15 cellular contexts compared by ENCODE assay signal in genomic region chr5:112534067-112534466, GRCh38.
DNase-seq lines count a peak whose midpoint lies in the region; ATAC-seq and TF ChIP-seq lines count a peak whose summit lies in the region.
"Had no signal": no experiment of that assay in that cellular context is flagged by ENCODE, and none has a peak within 500 bp of the region (broad histone marks: within the 10 kb centered on the region; RNA-seq: fewer than 3 reads in every experiment).

No MANE protein-coding gene starts in this region.

- intact Hi-C loops in right cardiac atrium (cut with DNase I) (no loop called here), left cardiac atrium (cut with DNase I) (no loop called here), activated B cell treated with CpG ODN at 0.5 μM for 24 hours (cut with micrococcal nuclease) (loop anchor here (5.0 kb wide), 1 partner anchor 777 kb away; the partner anchor contains the start of gene NREP), upper lobe of right lung (cut with DNase I) (no loop called here)

- POLR2A ChIA-PET in activated B cell treated with CpG ODN at 0.5 μM for 24 hours (lab: Charles Lee), result interaction anchor here (2.5 kb wide), 1 partner anchor 114 kb away, joined by 7 read pairs; no protein-coding TSS in a partner anchor

- H3K4me3 Mint-ChIP-seq in activated B cell treated with CpG ODN at 0.5 μM for 24 hours (no peak overlapping the region), memory B cell (peak overlapping the region; percentile 36)

- H3K9me3 Mint-ChIP-seq in activated B cell treated with CpG ODN at 0.5 μM for 24 hours, result no peaks in the 10 kb centered on the region
- H3K9me3 Mint-ChIP-seq in memory B cell, result no peaks in the 10 kb centered on the region

- H3K27me3 Mint-ChIP-seq in activated B cell treated with CpG ODN at 0.5 μM for 24 hours, result no peaks in the 10 kb centered on the region
- H3K27me3 Mint-ChIP-seq in memory B cell, result no peaks in the 10 kb centered on the region

- H3K27ac ChIP-seq in right cardiac atrium (ENCODE audit: low read length), result no peak overlapping the region
- H3K27ac ChIP-seq in upper lobe of right lung, result no peak overlapping the region
- no peak overlapping the region for H3K27ac ChIP-seq in SJCRH30
- H3K27ac ChIP-seq: RWPE1 had no signal

- peaks cover 31% of the 10 kb centered on the region for H3K36me3 Mint-ChIP-seq in activated B cell treated with CpG ODN at 0.5 μM for 24 hours (ENCODE audit: low read depth)
- H3K36me3 Mint-ChIP-seq in memory B cell, result peaks cover 9% of the 10 kb centered on the region

- H3K4me3 ChIP-seq in right cardiac atrium (ENCODE audit: low read length), result no peak overlapping the region
- no peak overlapping the region for H3K4me3 ChIP-seq in upper lobe of right lung
- no peak overlapping the region for H3K4me3 ChIP-seq in SJCRH30

- no peaks in the 10 kb centered on the region for H3K36me3 ChIP-seq in upper lobe of right lung
- no peaks in the 10 kb centered on the region for H3K36me3 ChIP-seq in SJCRH30

- ATAC-seq in right cardiac atrium (peak; percentile 40 to 56), left cardiac atrium (no peak), activated B cell treated with CpG ODN at 0.5 μM for 24 hours (ENCODE audit: low read depth) (no peak), memory B cell (ENCODE audit: low read depth) (no peak), upper lobe of right lung (peak; percentile 23), HG03280 (IDR thresholded peaks at IDR 0.05; ENCODE audit: unreplicated experiment) (no peak)

- peak overlapping the region; percentile 74 for H3K27ac Mint-ChIP-seq in activated B cell treated with CpG ODN at 0.5 μM for 24 hours
- H3K27ac Mint-ChIP-seq in memory B cell, result peak overlapping the region; percentile 35

- no peak for DNase-seq in right cardiac atrium
- no peak for DNase-seq in left cardiac atrium
- no peak for DNase-seq in activated B cell treated with CpG ODN at 0.5 μM for 24 hours
- DNase-seq in memory B cell (ENCODE audit: low spot score in 2 of 2), result no peak
- DNase-seq in upper lobe of right lung, result no peak
- DNase-seq in NCI-H2171 treated with DMSO at 0.1 percent for 48 hours (lab: John Stamatoyannopoulos, UW), result no peak
- no peak for DNase-seq in SJCRH30
- DNase-seq: GDM1, IMR-90, NCI-H1417 treated with DMSO at 0.1 percent for 48 hours, NCI-H187, NCI-H2227 treated with DMSO at 0.1 percent for 48 hours, NCI-H510A had no signal

- TF ChIP-seq CTCF in activated B cell treated with CpG ODN at 0.5 μM for 24 hours (IDR thresholded peaks at IDR 0.05) (no peak), upper lobe of right lung (IDR thresholded peaks at IDR 0.05) (no peak)

- H3K27me3 ChIP-seq in right cardiac atrium (ENCODE audit: control insufficient read depth, insufficient read depth) (no peaks in the 10 kb centered on the region), upper lobe of right lung (no peaks in the 10 kb centered on the region), SJCRH30 (no peaks in the 10 kb centered on the region)

- H3K9me3 ChIP-seq in right cardiac atrium (ENCODE audit: control insufficient read depth, low read length), result no peaks in the 10 kb centered on the region
- H3K9me3 ChIP-seq in upper lobe of right lung, result no peaks in the 10 kb centered on the region
- H3K9me3 ChIP-seq in SJCRH30 (replicated peaks), result no peaks in the 10 kb centered on the region

- H3K4me1 Mint-ChIP-seq in activated B cell treated with CpG ODN at 0.5 μM for 24 hours (peaks cover 75% of the 10 kb centered on the region), memory B cell (peaks cover 38% of the 10 kb centered on the region)

- CTCF ChIA-PET in activated B cell treated with CpG ODN at 0.5 μM for 24 hours (lab: Charles Lee), result interaction anchor here (0.8 to 1.8 kb wide), 2 partner anchors 223 to 373 kb away, joined by 4 read pairs; no protein-coding TSS in a partner anchor

- H3K4me1 ChIP-seq in right cardiac atrium (ENCODE audit: control insufficient read depth, insufficient read depth, low read length), result peaks cover 5% of the 10 kb centered on the region
- peaks cover 4% of the 10 kb centered on the region for H3K4me1 ChIP-seq in upper lobe of right lung
- H3K4me1 ChIP-seq in SJCRH30, result no peaks in the 10 kb centered on the region

Comparison
In these comparisons a context has a peak if more than half of its experiments do, and no peak if none do; other contexts are left out.
1. ATAC-seq: peak in right cardiac atrium (2 of 2) and upper lobe of right lung (single experiment); none in left cardiac atrium (0 of 2), activated B cell treated with CpG ODN at 0.5 μM for 24 hours (single experiment), memory B cell (single experiment) and HG03280 (single experiment).